In genomic region chr11:129896062-129896461, GRCh38 we compare ENCODE assay signal across 8 cellular contexts. TPM values are rescaled to one million over a fixed set of nuclear protein-coding genes. Genes with fewer than 3 reads are reported as not detected.
DNase-seq lines count a peak whose midpoint lies in the region; ATAC-seq and TF ChIP-seq lines count a peak whose summit lies in the region.

No MANE protein-coding gene starts in this region.

- peak overlapping the region; percentile 10; the same call in 1 of the 2 replicates for H3K27ac ChIP-seq in SK-N-MC
- H3K27ac ChIP-seq in fibroblast of lung (ENCODE audit: insufficient read depth, low read length) = no peak overlapping the region
- no peak overlapping the region for H3K27ac ChIP-seq in parathyroid adenoma

- H3K4me3 ChIP-seq in SK-N-MC = peak overlapping the region; percentile 96
- peak overlapping the region; percentile 69 to 76 (median 72) for H3K4me3 ChIP-seq in fibroblast of lung (replicated peaks in 1 of 4; ENCODE audit: control extremely low read depth in 1 of 4, insufficient read depth in 1 of 4, low read depth in 3 of 4, low read length in 4 of 4)
- H3K4me3 ChIP-seq in parathyroid adenoma (ENCODE audit: low read depth, low read length) = peak overlapping the region; percentile 72

- H4K20me1 ChIP-seq in fibroblast of lung (ENCODE audit: control insufficient read depth, extremely low read depth, insufficient read depth, low read length) = no peaks in the 10 kb centered on the region

- no peaks in the 10 kb centered on the region for H3K27me3 ChIP-seq in fibroblast of lung (ENCODE audit: control insufficient read depth, insufficient read depth, low read length)
- H3K27me3 ChIP-seq in parathyroid adenoma (ENCODE audit: control insufficient read depth, insufficient read depth, low read length) = no peaks in the 10 kb centered on the region

- peak; percentile 13 for DNase-seq in NCI-H510A (lab: John Stamatoyannopoulos, UW)
- no peak for DNase-seq in NCI-H510A treated with DMSO at 0.1 percent for 48 hours (lab: John Stamatoyannopoulos, UW)
- no peak for DNase-seq in SK-N-MC (ENCODE audit: low read depth, low spot score)
- peak; percentile 1 to 3 for DNase-seq in fibroblast of lung (ENCODE audit: low read depth in 2 of 2)
- no peak for DNase-seq in GM19240 (ENCODE audit: insufficient read length, low spot score)

- H3K9me3 ChIP-seq in SK-N-MC (ENCODE audit: low read depth, low read length) = no peaks in the 10 kb centered on the region
- H3K9me3 ChIP-seq in fibroblast of lung (ENCODE audit: control insufficient read depth, insufficient read depth, low read depth, low read length) = no peaks in the 10 kb centered on the region
- H3K9me3 ChIP-seq in parathyroid adenoma (ENCODE audit: control insufficient read depth, low read length) = no peaks in the 10 kb centered on the region

- peak overlapping the region; percentile 97 for H2AFZ ChIP-seq in fibroblast of lung (ENCODE audit: low read length)
- peak overlapping the region; percentile 81 for H2AFZ ChIP-seq in parathyroid adenoma

- TF ChIP-seq CTCF in fibroblast of lung (conservative IDR thresholded peaks at IDR 0.05 in 1 of 2, IDR thresholded peaks at IDR 0.05 in 1 of 2; ENCODE audit: low read depth in 1 of 2, low read length in 2 of 2) (no peak), parathyroid adenoma (IDR thresholded peaks at IDR 0.05) (no peak)

- H3K79me2 ChIP-seq in fibroblast of lung (ENCODE audit: control insufficient read depth, insufficient read depth, low read length) = peaks cover 8% of the 10 kb centered on the region
- H3K79me2 ChIP-seq in parathyroid adenoma = no peaks in the 10 kb centered on the region

- H3K9ac ChIP-seq in SK-N-MC (ENCODE audit: insufficient read length) (peak overlapping the region; percentile 91), fibroblast of lung (ENCODE audit: insufficient read depth, low read length) (no peak overlapping the region), parathyroid adenoma (no peak overlapping the region)

- H3K4me2 ChIP-seq in fibroblast of lung (ENCODE audit: extremely low read depth, insufficient read depth, low read length) (peak overlapping the region; percentile 90), parathyroid adenoma (ENCODE audit: low read length) (peak overlapping the region; percentile 82)

- H3K36me3 ChIP-seq in SK-N-MC (ENCODE audit: insufficient read depth, low read length) = peaks cover 21% of the 10 kb centered on the region
- H3K36me3 ChIP-seq in fibroblast of lung (ENCODE audit: control insufficient read depth, insufficient read depth, low read length) = no peaks in the 10 kb centered on the region
- no peaks in the 10 kb centered on the region for H3K36me3 ChIP-seq in parathyroid adenoma (ENCODE audit: control insufficient read depth, insufficient read depth, low read length)

- ATAC-seq in GM21786 (IDR thresholded peaks at IDR 0.05; ENCODE audit: unreplicated experiment) (no peak), HG02623 (IDR thresholded peaks at IDR 0.05; ENCODE audit: unreplicated experiment) (no peak)

- H3K4me1 ChIP-seq in fibroblast of lung (ENCODE audit: control insufficient read depth, extremely low read depth, insufficient read depth, low read length) (peaks cover 2% of the 10 kb centered on the region), parathyroid adenoma (no peaks in the 10 kb centered on the region)

RNA-seq across cellular contexts. Expression of gene NFRKB, which starts 0.7 kb away (rescaled TPM):
- total RNA-seq in fibroblast of lung = 10.7 and 13.6 TPM in 2 replicates
- polyA plus RNA-seq in fibroblast of lung = 11.9 and 15.9 TPM in 2 replicates
- polyA plus RNA-seq in fibroblast of lung (2012) = 8.7 and 10.3 TPM in 2 replicates
- 14.5 and 18.1 TPM in 2 replicates for polyA minus RNA-seq in fibroblast of lung (ENCODE audit: low replicate concordance)

Comparison
In these comparisons a context has a peak if more than half of its experiments do, and no peak if none do; other contexts are left out.
1. DNase-seq: peak in NCI-H510A (single experiment) and fibroblast of lung (2 of 2); none in NCI-H510A treated with DMSO at 0.1 percent for 48 hours (single experiment), SK-N-MC (single experiment) and GM19240 (single experiment).
2. Peak in every context shown above with its lines, with median percentiles within 50 percentile points of each other: H3K4me3 ChIP-seq.